In the genomic region with DNA sequence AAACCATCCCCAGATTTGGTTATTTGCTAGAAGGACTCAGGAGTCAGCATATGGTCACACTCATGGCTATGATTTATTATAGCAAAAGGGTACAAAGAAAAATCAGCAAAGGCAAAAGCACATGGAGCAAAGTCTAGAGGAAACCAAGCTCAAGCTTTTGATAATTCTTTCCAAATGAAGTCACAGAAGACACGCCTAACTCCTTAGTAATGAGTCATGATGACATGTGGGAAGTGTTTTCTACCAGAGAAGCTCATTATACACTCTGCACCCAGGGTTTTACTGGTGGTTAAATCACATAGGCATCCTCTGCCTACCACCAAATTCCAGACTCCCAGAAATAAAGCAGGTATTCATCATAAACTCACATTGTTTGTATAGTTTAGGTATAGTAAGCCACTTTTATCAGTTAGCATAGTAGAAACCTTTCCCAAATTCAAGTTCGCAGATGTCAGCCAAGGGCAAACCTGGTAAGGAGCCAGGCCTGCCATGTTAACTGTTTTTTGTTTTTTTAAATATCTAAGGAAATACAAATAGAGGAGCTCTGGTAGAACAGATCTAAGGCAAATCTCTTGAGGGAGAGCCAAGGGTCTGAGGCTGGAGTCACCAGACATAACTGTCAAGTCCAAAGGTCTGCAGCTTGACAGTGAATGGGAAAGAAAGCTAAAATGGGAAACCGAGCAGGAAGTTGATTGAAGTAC, we compare ENCODE assay signal across 11 cellular contexts. TPM values are rescaled to one million over a fixed set of nuclear protein-coding genes. Genes with fewer than 3 reads are reported as not detected.
A peak's percentile ranks its signal among the peaks of the same experiment; 100 is the strongest.
DNase-seq lines count a peak whose midpoint lies in the region; ATAC-seq and TF ChIP-seq lines count a peak whose summit lies in the region.
"Had no signal": no experiment of that assay in that cellular context is flagged by ENCODE, and none has a peak within 500 bp of the region (broad histone marks: within the 10 kb centered on the region; RNA-seq: fewer than 3 reads in every experiment).

No MANE protein-coding gene starts in this region.

- WGBS in H9 (ENCODE audit: extremely low coverage, insufficient read length, low lambda C conversion rate): no CpG with 5 or more reads among the region's 3 CpGs
- 72 to 93% (median 82%) methylated on average over 3 of the region's 3 CpGs for WGBS in spleen, 5 donors

- H2AFZ ChIP-seq in H9 (ENCODE audit: low read length): no peak overlapping the region

- no peaks in the 10 kb centered on the region for H3K4me1 ChIP-seq in breast epithelium
- H3K4me1 ChIP-seq in H9 (ENCODE audit: insufficient read depth, low read length): no peaks in the 10 kb centered on the region
- H3K4me1 ChIP-seq in spleen: no peaks in the 10 kb centered on the region

- peak; percentile 86 for ATAC-seq in activated naive CD8-positive, alpha-beta T cell treated with anti-CD3 and anti-CD28 coated beads, Interleukin-2, amount 50 U/mL, for 24 hours
- peak; percentile 37 for ATAC-seq in left lobe of liver
- no peak for ATAC-seq in HG03442 (IDR thresholded peaks at IDR 0.05; ENCODE audit: unreplicated experiment)

- no peak overlapping the region for H3K27ac Mint-ChIP-seq in activated naive CD8-positive, alpha-beta T cell treated with anti-CD3 and anti-CD28 coated beads, Interleukin-2, amount 50 U/mL, for 24 hours
- no peak overlapping the region for H3K27ac Mint-ChIP-seq in activated naive CD8-positive, alpha-beta T cell treated with anti-CD3 and anti-CD28 coated beads for 36 hours
- H3K27ac Mint-ChIP-seq in H9: no peak overlapping the region
- H3K27ac Mint-ChIP-seq: activated T-helper 2 cell treated with anti-CD3 and anti-CD28 coated beads, Interferon-gamma antibody, Interleukin-2, Interleukin-4, amounts not matched to agents 10 μg/mL and 5 μg/mL and 100 μg/mL, durations not matched to agents 14 hours and 24 hours and 36 hours had no signal

- no peak overlapping the region for H2BK15ac ChIP-seq in H9 (ENCODE audit: low read depth, low read length)

- no peak overlapping the region for H3K4ac ChIP-seq in H9 (ENCODE audit: low read depth, low read length)

- no peak overlapping the region for H2BK20ac ChIP-seq in H9 (ENCODE audit: low read depth, low read length, poor library complexity, severe bottlenecking)

- H4K20me1 ChIP-seq in H9 (ENCODE audit: control insufficient read depth, insufficient read depth, insufficient read length): no peaks in the 10 kb centered on the region

- no peak overlapping the region for H3K4me2 ChIP-seq in H9 (ENCODE audit: insufficient read depth, insufficient read length, low read length)

- DNase-seq in activated naive CD8-positive, alpha-beta T cell treated with anti-CD3 and anti-CD28 coated beads, Interleukin-2, amount 50 U/mL, for 24 hours: no peak
- no peak for DNase-seq in activated naive CD8-positive, alpha-beta T cell treated with anti-CD3 and anti-CD28 coated beads for 36 hours
- DNase-seq in breast epithelium (ENCODE audit: low spot score in 2 of 2) (no peak), left lobe of liver (ENCODE audit: low spot score) (no peak), H9 (no peak), spleen (no peak), NCI-H2107 (lab: John Stamatoyannopoulos, UW) (no peak)
- DNase-seq: CD8-positive, alpha-beta memory T cell; H7 had no signal

- no peak overlapping the region for H3K23ac ChIP-seq in H9 (ENCODE audit: insufficient read length, low read depth, low read length)

- H3K9me3 ChIP-seq in breast epithelium (no peaks in the 10 kb centered on the region), H9 (ENCODE audit: control insufficient read depth, low read depth, low read length) (no peaks in the 10 kb centered on the region), spleen (no peaks in the 10 kb centered on the region)

- no peaks in the 10 kb centered on the region for H3K36me3 Mint-ChIP-seq in activated naive CD8-positive, alpha-beta T cell treated with anti-CD3 and anti-CD28 coated beads, Interleukin-2, amount 50 U/mL, for 24 hours (ENCODE audit: low read depth)
- H3K36me3 Mint-ChIP-seq in activated naive CD8-positive, alpha-beta T cell treated with anti-CD3 and anti-CD28 coated beads for 36 hours: no peaks in the 10 kb centered on the region
- no peaks in the 10 kb centered on the region for H3K36me3 Mint-ChIP-seq in H9 (ENCODE audit: insufficient read depth in 1 of 3, low read depth in 3 of 3)
- H3K36me3 Mint-ChIP-seq: CD8-positive, alpha-beta memory T cell had no signal

- TF ChIP-seq CTCF in breast epithelium (IDR thresholded peaks at IDR 0.05): no peak
- TF ChIP-seq CTCF in H9 (conservative IDR thresholded peaks at IDR 0.05): no peak
- no peak for TF ChIP-seq CTCF in spleen (IDR thresholded peaks at IDR 0.05 in 8 of 11, conservative IDR thresholded peaks at IDR 0.05 in 3 of 11)

- H3K27me3 Mint-ChIP-seq in activated naive CD8-positive, alpha-beta T cell treated with anti-CD3 and anti-CD28 coated beads, Interleukin-2, amount 50 U/mL, for 24 hours: peaks cover 1% of the 10 kb centered on the region
- H3K27me3 Mint-ChIP-seq in activated naive CD8-positive, alpha-beta T cell treated with anti-CD3 and anti-CD28 coated beads for 36 hours: no peaks in the 10 kb centered on the region
- no peaks in the 10 kb centered on the region for H3K27me3 Mint-ChIP-seq in H9 (ENCODE audit: low read depth)

- H3K9me3 Mint-ChIP-seq in activated naive CD8-positive, alpha-beta T cell treated with anti-CD3 and anti-CD28 coated beads, Interleukin-2, amount 50 U/mL, for 24 hours: no peaks in the 10 kb centered on the region
- H3K9me3 Mint-ChIP-seq in activated naive CD8-positive, alpha-beta T cell treated with anti-CD3 and anti-CD28 coated beads for 36 hours: no peaks in the 10 kb centered on the region
- H3K9me3 Mint-ChIP-seq in H9: no peaks in the 10 kb centered on the region; a peak in 2 of 5 replicates
- H3K9me3 Mint-ChIP-seq: activated T-helper 2 cell treated with anti-CD3 and anti-CD28 coated beads, Interferon-gamma antibody, Interleukin-2, Interleukin-4, amounts not matched to agents 10 μg/mL and 5 μg/mL and 100 μg/mL, durations not matched to agents 14 hours and 24 hours and 36 hours had no signal

- H3K36me3 ChIP-seq in breast epithelium: no peaks in the 10 kb centered on the region
- no peaks in the 10 kb centered on the region for H3K36me3 ChIP-seq in spleen

- no peak overlapping the region for H4K5ac ChIP-seq in H9 (ENCODE audit: insufficient read length, low read depth, low read length)

- H3K79me2 ChIP-seq in H9 (ENCODE audit: insufficient read depth, low read length): no peaks in the 10 kb centered on the region

- no peak overlapping the region for H2BK120ac ChIP-seq in H9 (ENCODE audit: low read depth, low read length, poor library complexity, severe bottlenecking)

- H3K56ac ChIP-seq in H9 (ENCODE audit: insufficient read length, low read depth, low read length): no peak overlapping the region

- H2AK5ac ChIP-seq in H9 (ENCODE audit: insufficient read length, low read length): no peak overlapping the region

- intact Hi-C loops in breast epithelium (cut with DNase I; ENCODE audit: low total_unique reads): loop anchor here (5.0 kb wide), 1 partner anchor 531 kb away; a partner anchor contains a TSS
- intact Hi-C loops in spleen (cut with DNase I; ENCODE audit: low total_unique reads): no loop called here

- no peak overlapping the region for H3K9ac ChIP-seq in H9 (ENCODE audit: extremely low read depth, insufficient read length, low read length)

- H3K27me3 ChIP-seq in breast epithelium (no peaks in the 10 kb centered on the region), H9 (ENCODE audit: insufficient read depth, low read length) (no peaks in the 10 kb centered on the region), spleen (replicated peaks in 1 of 7) (no peaks in the 10 kb centered on the region)

- H3K14ac ChIP-seq in H9 (ENCODE audit: insufficient read depth, low read length): no peak overlapping the region

- H4K91ac ChIP-seq in H9 (ENCODE audit: insufficient read length, low read depth, low read length): no peak overlapping the region

- H3T11ph ChIP-seq in H9 (ENCODE audit: low read length): no peak overlapping the region

- no peak overlapping the region for H2BK12ac ChIP-seq in H9 (ENCODE audit: insufficient read length, low read depth, low read length)

- H2BK5ac ChIP-seq in H9 (ENCODE audit: insufficient read length, low read length): no peak overlapping the region

- H3K27ac ChIP-seq in breast epithelium: peak overlapping the region; percentile 45 to 71
- no peak overlapping the region for H3K27ac ChIP-seq in H9 (ENCODE audit: insufficient read length, low read depth, low read length)
- H3K27ac ChIP-seq in spleen: no peak overlapping the region

- no peak overlapping the region for H3K4me3 Mint-ChIP-seq in activated naive CD8-positive, alpha-beta T cell treated with anti-CD3 and anti-CD28 coated beads, Interleukin-2, amount 50 U/mL, for 24 hours
- H3K4me3 Mint-ChIP-seq in activated naive CD8-positive, alpha-beta T cell treated with anti-CD3 and anti-CD28 coated beads for 36 hours: no peak overlapping the region
- H3K4me3 Mint-ChIP-seq in H9: no peak overlapping the region
- H3K4me3 Mint-ChIP-seq: CD8-positive, alpha-beta memory T cell had no signal

- no peak overlapping the region for H3K18ac ChIP-seq in H9 (ENCODE audit: insufficient read length, low read depth, low read length)

- no peaks in the 10 kb centered on the region for H3K79me1 ChIP-seq in H9 (ENCODE audit: insufficient read depth, low read depth, low read length, poor library complexity, severe bottlenecking)

- TF ChIP-seq POLR2A in breast epithelium (IDR thresholded peaks at IDR 0.05) (no peak), spleen (IDR thresholded peaks at IDR 0.05) (no peak)

- no peak overlapping the region for H3K4me3 ChIP-seq in breast epithelium
- no peak overlapping the region for H3K4me3 ChIP-seq in spleen

- peaks cover 6% of the 10 kb centered on the region for H3K4me1 Mint-ChIP-seq in activated naive CD8-positive, alpha-beta T cell treated with anti-CD3 and anti-CD28 coated beads, Interleukin-2, amount 50 U/mL, for 24 hours
- peaks cover 7% of the 10 kb centered on the region for H3K4me1 Mint-ChIP-seq in activated naive CD8-positive, alpha-beta T cell treated with anti-CD3 and anti-CD28 coated beads for 36 hours
- no peaks in the 10 kb centered on the region for H3K4me1 Mint-ChIP-seq in H9
- H3K4me1 Mint-ChIP-seq: CD8-positive, alpha-beta memory T cell had no signal

- H4K8ac ChIP-seq in H9 (replicated peaks; ENCODE audit: insufficient read length, low read depth, low read length): no peak overlapping the region

- no peaks in the 10 kb centered on the region for H3K23me2 ChIP-seq in H9 (ENCODE audit: insufficient read length, low read depth, low read length, poor library complexity, severe bottlenecking)

RNA-seq across cellular contexts. Expression of a gene that starts 15.4 kb away (rescaled TPM):
- total RNA-seq in activated naive CD8-positive, alpha-beta T cell treated with anti-CD3 and anti-CD28 coated beads for 36 hours: 10 to 100 TPM; 18.5 to 19.8 TPM
- total RNA-seq in breast epithelium (10 to 100 TPM; 50.5 to 80.1 (median 67.5) TPM), left lobe of liver (79.8 TPM), H9 (2021) (20.8 and 23.2 TPM in 2 replicates), spleen (10 to 100 TPM; 14.6 to 38.6 (median 23.6) TPM)
- 10 to 100 TPM; 12.4 to 21.8 (median 14.2) TPM for polyA plus RNA-seq in spleen

Comparison
In these comparisons a context has a peak if more than half of its experiments do, and no peak if none do; other contexts are left out.
1. H3K27ac ChIP-seq: peak in breast epithelium (2 of 2); none in H9 (single experiment) and spleen (0 of 8).